15 cellular contexts compared by ENCODE assay signal in the genomic region with DNA sequence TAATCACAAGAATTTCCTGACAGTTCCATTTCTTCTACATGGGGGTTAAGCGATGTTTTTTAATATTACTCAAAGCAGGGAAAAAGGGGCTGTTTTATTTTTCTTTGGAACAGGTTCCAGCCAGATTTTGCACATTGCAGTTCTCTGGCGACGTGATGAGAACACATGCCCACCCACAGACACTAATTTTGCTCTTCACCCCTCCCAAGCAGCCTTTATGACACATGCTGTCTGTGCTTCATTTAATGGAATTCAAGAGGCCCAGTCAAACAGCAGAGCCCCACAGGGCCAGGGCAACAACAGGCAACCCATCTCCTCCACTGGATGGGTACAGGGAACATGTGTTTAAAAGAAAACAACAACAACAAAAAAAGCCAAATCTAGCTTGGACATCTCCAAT.
DNase-seq lines count a peak whose midpoint lies in the region; ATAC-seq and TF ChIP-seq lines count a peak whose summit lies in the region.
"Had no signal": no experiment of that assay in that cellular context is flagged by ENCODE, and none has a peak within 500 bp of the region (broad histone marks: within the 10 kb centered on the region; RNA-seq: fewer than 3 reads in every experiment).

No MANE protein-coding gene starts in this region.

- no peak overlapping the region for H3K4me3 ChIP-seq in CD8-positive, alpha-beta T cell (ENCODE audit: low read depth, low read length)
- H3K4me3 ChIP-seq in brain microvascular endothelial cell (ENCODE audit: low read depth, low read length): no peak overlapping the region
- no peak overlapping the region for H3K4me3 ChIP-seq in neural progenitor cell
- H3K4me3 ChIP-seq: ascending aorta, skin epidermis had no signal

- H3K4me3 Mint-ChIP-seq in CD8-positive, alpha-beta T cell: no peak overlapping the region
- H3K4me3 Mint-ChIP-seq in HFFc6 (peak overlapping the region; percentile 47), neural crest cell (no peak overlapping the region), neural progenitor cell (no peak overlapping the region), T-cell (no peak overlapping the region)
- H3K4me3 Mint-ChIP-seq in stimulated activated memory B cell treated with anti-CD40 and anti-IgM and Interleukin-4, amounts not matched to agents 10 μg/mL and 1 μg/mL and 100 μg/mL, for 72 hours: no peak overlapping the region

- no peaks in the 10 kb centered on the region for H3K27me3 ChIP-seq in CD8-positive, alpha-beta T cell (ENCODE audit: insufficient read depth, low read length)
- H3K27me3 ChIP-seq in brain microvascular endothelial cell (replicated peaks): no peaks in the 10 kb centered on the region
- H3K27me3 ChIP-seq in neural progenitor cell: no peaks in the 10 kb centered on the region
- H3K27me3 ChIP-seq: ascending aorta had no signal

- H3K36me3 ChIP-seq in CD8-positive, alpha-beta T cell (ENCODE audit: insufficient read depth, low read length): no peaks in the 10 kb centered on the region
- H3K36me3 ChIP-seq in brain microvascular endothelial cell (replicated peaks): no peaks in the 10 kb centered on the region
- no peaks in the 10 kb centered on the region for H3K36me3 ChIP-seq in neural progenitor cell
- H3K36me3 ChIP-seq: ascending aorta had no signal

- H3K27ac Mint-ChIP-seq in CD8-positive, alpha-beta T cell: peak overlapping the region; percentile 12
- H3K27ac Mint-ChIP-seq in HFFc6 (peak overlapping the region; percentile 90), neural crest cell (ENCODE audit: unreplicated experiment) (peak overlapping the region; percentile 13), neural progenitor cell (no peak overlapping the region), T-cell (no peak overlapping the region)
- H3K27ac Mint-ChIP-seq in stimulated activated memory B cell treated with anti-CD40 and anti-IgM and Interleukin-4, amounts not matched to agents 10 μg/mL and 1 μg/mL and 100 μg/mL, for 72 hours: no peak overlapping the region

- intact Hi-C loops in CD8-positive, alpha-beta T cell (cut with DNase I, micrococcal nuclease): no loop called here

- no peaks in the 10 kb centered on the region for H3K4me1 ChIP-seq in CD8-positive, alpha-beta T cell (ENCODE audit: insufficient read depth, low read length)
- peaks cover 41% of the 10 kb centered on the region for H3K4me1 ChIP-seq in neural progenitor cell

- no peaks in the 10 kb centered on the region for H3K79me2 ChIP-seq in neural progenitor cell (ENCODE audit: low read depth)

- no peak for TF ChIP-seq CTCF in CD8-positive, alpha-beta T cell (IDR thresholded peaks at IDR 0.05)
- TF ChIP-seq CTCF in HFFc6 (IDR thresholded peaks at IDR 0.05) (no peak), brain microvascular endothelial cell (IDR thresholded peaks at IDR 0.05; ENCODE audit: low read depth, low read length, missing control alignments) (no peak), neural crest cell (conservative IDR thresholded peaks at IDR 0.05) (no peak), neural progenitor cell (IDR thresholded peaks at IDR 0.05) (no peak)

- POLR2A ChIA-PET in CD8-positive, alpha-beta T cell (lab: Charles Lee): no interaction called here
- POLR2A ChIA-PET in T-cell (lab: Charles Lee): interaction anchor here in 1 of 2 donors (0.6 kb wide), 1 partner anchor 127 kb away, joined by 3 read pairs; no protein-coding TSS in a partner anchor

- CTCF ChIA-PET in CD8-positive, alpha-beta T cell (lab: Charles Lee): no interaction called here
- CTCF ChIA-PET in T-cell (lab: Charles Lee): interaction anchor here in 1 of 2 donors (1.0 kb wide), 1 partner anchor 12 kb away, joined by 3 read pairs; no protein-coding TSS in a partner anchor

- H3K9ac ChIP-seq in neural progenitor cell: no peak overlapping the region

- no peaks in the 10 kb centered on the region for H3K4me1 Mint-ChIP-seq in CD8-positive, alpha-beta T cell (ENCODE audit: low read depth)
- H3K4me1 Mint-ChIP-seq in HFFc6 (ENCODE audit: low read depth): peaks cover 89% of the 10 kb centered on the region
- H3K4me1 Mint-ChIP-seq in neural crest cell: peaks cover 68% of the 10 kb centered on the region
- H3K4me1 Mint-ChIP-seq in neural progenitor cell: peaks cover 66% of the 10 kb centered on the region
- H3K4me1 Mint-ChIP-seq in T-cell: peaks cover 0 to 11% (median 7%) of the 10 kb centered on the region in 3 donors
- H3K4me1 Mint-ChIP-seq in stimulated activated memory B cell treated with anti-CD40 and anti-IgM and Interleukin-4, amounts not matched to agents 10 μg/mL and 1 μg/mL and 100 μg/mL, for 72 hours: peaks cover 22% of the 10 kb centered on the region

- no peaks in the 10 kb centered on the region for H3F3A ChIP-seq in neural progenitor cell (ENCODE audit: low read depth)

- no peak for DNase-seq in CD8-positive, alpha-beta T cell
- peak; percentile 52 for DNase-seq in HFFc6
- DNase-seq in brain microvascular endothelial cell: peak; percentile 59
- DNase-seq in neural crest cell (ENCODE audit: low read depth, low spot score): no peak
- DNase-seq in neural progenitor cell (ENCODE audit: low spot score): no peak
- no peak for DNase-seq in T-cell
- DNase-seq: activated CD4-positive, CD25-positive, alpha-beta regulatory T cell; effector CD8-positive, alpha-beta T cell; KG1; kidney glomerular epithelial cell; naive B cell; NCI-H1694 had no signal

- in situ Hi-C loops in brain microvascular endothelial cell (cut with HindIII; ENCODE audit: low pct_ligation_motif_present, low sequenced_read_pairs): no loop called here

- H3K27ac ChIP-seq in CD8-positive, alpha-beta T cell (ENCODE audit: low read depth, low read length): no peak overlapping the region
- H3K27ac ChIP-seq in brain microvascular endothelial cell (peak overlapping the region; percentile 35), neural progenitor cell (no peak overlapping the region)
- H3K27ac ChIP-seq: ascending aorta had no signal

- H3K9me3 ChIP-seq in CD8-positive, alpha-beta T cell (ENCODE audit: low read length): no peaks in the 10 kb centered on the region
- no peaks in the 10 kb centered on the region for H3K9me3 ChIP-seq in neural progenitor cell (ENCODE audit: low read depth)
- H3K9me3 ChIP-seq: ascending aorta had no signal

- H4K20me1 ChIP-seq in neural progenitor cell (ENCODE audit: low read depth): peaks cover 55% of the 10 kb centered on the region

- no peaks in the 10 kb centered on the region for H3K9me3 Mint-ChIP-seq in CD8-positive, alpha-beta T cell
- no peaks in the 10 kb centered on the region for H3K9me3 Mint-ChIP-seq in HFFc6
- no peaks in the 10 kb centered on the region for H3K9me3 Mint-ChIP-seq in neural crest cell
- H3K9me3 Mint-ChIP-seq in neural progenitor cell: peaks cover 3% of the 10 kb centered on the region
- no peaks in the 10 kb centered on the region for H3K9me3 Mint-ChIP-seq in T-cell
- no peaks in the 10 kb centered on the region for H3K9me3 Mint-ChIP-seq in stimulated activated memory B cell treated with anti-CD40 and anti-IgM and Interleukin-4, amounts not matched to agents 10 μg/mL and 1 μg/mL and 100 μg/mL, for 72 hours
- H3K9me3 Mint-ChIP-seq: naive B cell had no signal

- H2AFZ ChIP-seq in neural progenitor cell (replicated peaks): no peak overlapping the region

- H3K36me3 Mint-ChIP-seq in CD8-positive, alpha-beta T cell: no peaks in the 10 kb centered on the region
- H3K36me3 Mint-ChIP-seq in HFFc6 (ENCODE audit: low read depth): peaks cover 4% of the 10 kb centered on the region; the same call in 1 of the 2 replicates
- no peaks in the 10 kb centered on the region for H3K36me3 Mint-ChIP-seq in neural crest cell (ENCODE audit: low read depth)
- H3K36me3 Mint-ChIP-seq in neural progenitor cell: peaks cover 8% of the 10 kb centered on the region
- no peaks in the 10 kb centered on the region for H3K36me3 Mint-ChIP-seq in T-cell
- no peaks in the 10 kb centered on the region for H3K36me3 Mint-ChIP-seq in stimulated activated memory B cell treated with anti-CD40 and anti-IgM and Interleukin-4, amounts not matched to agents 10 μg/mL and 1 μg/mL and 100 μg/mL, for 72 hours
- H3K36me3 Mint-ChIP-seq: naive B cell had no signal

- no peak for ATAC-seq in CD8-positive, alpha-beta T cell
- no peak for ATAC-seq in T-cell (replicated peaks in 1 of 4)
- ATAC-seq in stimulated activated memory B cell treated with anti-CD40 and anti-IgM and Interleukin-4, amounts not matched to agents 10 μg/mL and 1 μg/mL and 100 μg/mL, for 72 hours: no peak

- no peak overlapping the region for H3K4me2 ChIP-seq in neural progenitor cell

- no peaks in the 10 kb centered on the region for H3K27me3 Mint-ChIP-seq in CD8-positive, alpha-beta T cell (ENCODE audit: low read depth)
- H3K27me3 Mint-ChIP-seq in HFFc6 (ENCODE audit: insufficient read depth) (peaks cover 2% of the 10 kb centered on the region; the same call in 1 of the 2 replicates), neural crest cell (ENCODE audit: low read depth) (no peaks in the 10 kb centered on the region), neural progenitor cell (ENCODE audit: insufficient read depth, low read depth) (no peaks in the 10 kb centered on the region), T-cell (no peaks in the 10 kb centered on the region)
- peaks cover 45% of the 10 kb centered on the region for H3K27me3 Mint-ChIP-seq in stimulated activated memory B cell treated with anti-CD40 and anti-IgM and Interleukin-4, amounts not matched to agents 10 μg/mL and 1 μg/mL and 100 μg/mL, for 72 hours
- H3K27me3 Mint-ChIP-seq: naive B cell had no signal

Comparison
In these comparisons a context has a peak if more than half of its experiments do, and no peak if none do; other contexts are left out.
1. DNase-seq: peak in HFFc6 (single experiment) and brain microvascular endothelial cell (single experiment); none in CD8-positive, alpha-beta T cell (0 of 7), neural crest cell (single experiment), neural progenitor cell (single experiment) and T-cell (0 of 34).
2. H3K27ac Mint-ChIP-seq: peak in CD8-positive, alpha-beta T cell (single experiment), HFFc6 (single experiment) and neural crest cell (single experiment); none in neural progenitor cell (single experiment), T-cell (0 of 2) and stimulated activated memory B cell treated with anti-CD40 and anti-IgM and Interleukin-4, amounts not matched to agents 10 μg/mL and 1 μg/mL and 100 μg/mL, for 72 hours (single experiment).